8 cellular contexts compared by ENCODE assay signal in the genomic region with DNA sequence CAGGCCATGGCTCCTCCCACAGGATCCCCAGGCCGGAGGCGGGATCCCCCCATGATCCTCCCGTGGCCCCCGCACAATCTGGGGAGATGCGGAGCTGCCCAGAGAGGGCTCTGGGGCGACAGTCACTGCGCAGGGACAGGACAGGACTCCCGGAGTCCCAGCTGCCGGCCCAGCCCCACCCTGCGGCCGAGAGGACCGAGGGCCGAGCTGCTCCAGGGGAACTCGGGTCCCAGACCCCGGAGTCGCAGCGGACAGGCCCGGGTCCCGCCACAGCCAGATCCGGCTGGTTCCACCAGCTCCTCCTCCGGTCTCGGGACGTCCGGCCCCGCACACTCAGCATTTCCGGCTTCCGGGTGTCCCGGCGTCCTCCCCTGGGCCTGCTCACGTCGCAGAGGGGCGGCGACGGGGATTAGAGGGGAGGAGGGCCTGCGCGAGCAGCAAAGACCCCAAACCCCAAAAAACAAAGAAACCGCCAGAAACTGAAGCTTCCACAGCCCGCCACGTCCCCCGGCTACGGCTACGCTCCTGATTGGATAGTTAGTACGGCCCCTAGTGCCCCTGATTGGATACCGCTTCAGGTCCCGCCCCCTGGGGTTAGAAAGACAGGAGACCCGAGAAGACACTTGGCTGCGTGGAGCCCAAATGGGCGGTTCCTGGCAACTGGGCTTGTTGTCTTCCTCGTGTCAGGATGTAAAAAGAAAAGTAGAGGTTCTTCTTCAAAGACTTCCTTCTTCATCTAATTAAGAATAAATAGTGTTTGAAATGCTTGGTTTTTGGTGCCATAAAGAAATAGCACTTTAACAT. TPM values are rescaled to one million over a fixed set of nuclear protein-coding genes. Genes with fewer than 3 reads are reported as not detected.
DNase-seq lines count a peak whose midpoint lies in the region; ATAC-seq and TF ChIP-seq lines count a peak whose summit lies in the region.

No MANE protein-coding gene starts in this region.

- H3K4me3 ChIP-seq in HUES6 (ENCODE audit: low read depth, low read length) (peak overlapping the region; percentile 74), Panc1 (ENCODE audit: low read depth in 2 of 2, low read length in 2 of 2) (peak overlapping the region; percentile 58 to 67), esophagus squamous epithelium (peak overlapping the region; percentile 75 to 91 (median 83)), neutrophil (ENCODE audit: low read depth in 1 of 2, low read length in 1 of 2) (peak overlapping the region; percentile 67 to 81)

- peak overlapping the region; percentile 95 for H3K9ac ChIP-seq in HUES6 (ENCODE audit: low read length)

- BruUV-seq in Panc1 (replicated peaks; lab: Mats Ljungman, UMichigan), result TSS peak; percentile 85

- H3K27ac ChIP-seq in HUES6 (ENCODE audit: low read depth, low read length) (peak overlapping the region; percentile 98), Panc1 (ENCODE audit: low read length) (peak overlapping the region; percentile 92), esophagus squamous epithelium (peak overlapping the region; percentile 99 to 100 (median 100)), neutrophil (peak overlapping the region; percentile 97)

- H3K36me3 ChIP-seq in HUES6 (ENCODE audit: control insufficient read depth, insufficient read depth, low read length) (no peaks in the 10 kb centered on the region), Panc1 (ENCODE audit: control insufficient read depth, insufficient read depth, low read length) (no peaks in the 10 kb centered on the region), esophagus squamous epithelium (no peaks in the 10 kb centered on the region), neutrophil (no peaks in the 10 kb centered on the region)

- no peaks in the 10 kb centered on the region for H3K36me3 Mint-ChIP-seq in activated T-cell treated with anti-CD3 and anti-CD28 coated beads, Interleukin-2, amount 50 U/mL, for 4 hours (ENCODE audit: insufficient read depth)

- H3K4me3 Mint-ChIP-seq in activated T-cell treated with anti-CD3 and anti-CD28 coated beads, Interleukin-2, amount 50 U/mL, for 4 hours, result peak overlapping the region; percentile 85

- H3K9me3 ChIP-seq in HUES6 (ENCODE audit: control insufficient read depth, insufficient read depth, low read depth, low read length) (no peaks in the 10 kb centered on the region; the same call in 1 of the 2 replicates), Panc1 (ENCODE audit: control insufficient read depth, insufficient read depth, low read depth, low read length) (no peaks in the 10 kb centered on the region), esophagus squamous epithelium (no peaks in the 10 kb centered on the region), neutrophil (no peaks in the 10 kb centered on the region)

- DNase-seq in DMS 273 treated with DMSO at 0.1 percent for 48 hours (lab: John Stamatoyannopoulos, UW), result peak; percentile 35
- peak; percentile 42 for DNase-seq in Panc1 (ENCODE audit: low read depth, low spot score)
- DNase-seq in activated T-cell treated with anti-CD3 and anti-CD28 coated beads, Interleukin-2, amount 50 U/mL, for 4 hours, result peak; percentile 92
- peak; percentile 91 for DNase-seq in esophagus squamous epithelium (lab: John Stamatoyannopoulos, UW)
- DNase-seq in superior temporal gyrus (ENCODE audit: extremely low spot score), result peak; percentile 99

- peaks cover 24% of the 10 kb centered on the region for H3K4me1 Mint-ChIP-seq in activated T-cell treated with anti-CD3 and anti-CD28 coated beads, Interleukin-2, amount 50 U/mL, for 4 hours (ENCODE audit: low read depth)

- no peaks in the 10 kb centered on the region for H3K27me3 Mint-ChIP-seq in activated T-cell treated with anti-CD3 and anti-CD28 coated beads, Interleukin-2, amount 50 U/mL, for 4 hours (ENCODE audit: low read depth)

- CTCF ChIA-PET in Panc1 (lab: Charles Lee), result no interaction called here

- intact Hi-C loops in Panc1 (cut with micrococcal nuclease; ENCODE audit: unreplicated experiment) (no loop called here), esophagus squamous epithelium (cut with DNase I) (no loop called here)

- in situ Hi-C loops in Panc1 (cut with HindIII; ENCODE audit: low pct_unique_long_range_greater_than_20kb, low sequenced_read_pairs), result no loop called here

- WGBS in esophagus squamous epithelium, 2 donors, result 1 to 7% methylated on average over 5 to 16 of the region's 49 CpGs

- peaks cover 14% of the 10 kb centered on the region; the same call in 1 of the 2 replicates for H3K27me3 ChIP-seq in HUES6 (ENCODE audit: control insufficient read depth, insufficient read depth, low read length)
- no peaks in the 10 kb centered on the region for H3K27me3 ChIP-seq in Panc1 (ENCODE audit: control insufficient read depth, insufficient read depth, low read length)
- no peaks in the 10 kb centered on the region for H3K27me3 ChIP-seq in esophagus squamous epithelium
- H3K27me3 ChIP-seq in neutrophil, result no peaks in the 10 kb centered on the region

- POLR2A ChIA-PET in Panc1 (lab: Charles Lee), result interaction anchor here (0.6 kb wide), 1 partner anchor 241 kb away, joined by 3 read pairs; no protein-coding TSS in a partner anchor

- peak in 2 of 4 donors; percentile 92 to 94 for TF ChIP-seq POLR2A in esophagus squamous epithelium (IDR thresholded peaks at IDR 0.05)

- peaks cover 16% of the 10 kb centered on the region for H3K4me1 ChIP-seq in HUES6 (ENCODE audit: control insufficient read depth, insufficient read depth, low read length)
- H3K4me1 ChIP-seq in Panc1 (ENCODE audit: control insufficient read depth, insufficient read depth, low read length), result no peaks in the 10 kb centered on the region
- peaks cover 0 to 29% (median 3%) of the 10 kb centered on the region in 3 donors for H3K4me1 ChIP-seq in esophagus squamous epithelium
- peaks cover 19 to 21% of the 10 kb centered on the region in 2 experiments for H3K4me1 ChIP-seq in neutrophil (ENCODE audit: control insufficient read depth in 1 of 2, insufficient read depth in 1 of 2, low read depth in 1 of 2, low read length in 1 of 2)

- no peak for TF ChIP-seq CTCF in Panc1 (IDR thresholded peaks at IDR 0.05)
- no peak for TF ChIP-seq CTCF in esophagus squamous epithelium (IDR thresholded peaks at IDR 0.05)
- peak; percentile 14 for TF ChIP-seq CTCF in neutrophil (IDR thresholded peaks at IDR 0.05)

- H3K9me3 Mint-ChIP-seq in activated T-cell treated with anti-CD3 and anti-CD28 coated beads, Interleukin-2, amount 50 U/mL, for 4 hours, result no peaks in the 10 kb centered on the region

- ATAC-seq in GM21447 (IDR thresholded peaks at IDR 0.05; ENCODE audit: unreplicated experiment) (peak; percentile 97), Panc1 (peak; percentile 99)
- ATAC-seq in activated T-cell treated with anti-CD3 and anti-CD28 coated beads, Interleukin-2, amount 50 U/mL, for 4 hours, result peak; percentile 94 to 95

RNA-seq across cellular contexts. Expression of a gene that starts 21.3 kb away (rescaled TPM):
- not detected for total RNA-seq in Panc1 (2021; ENCODE audit: unreplicated experiment)
- polyA plus RNA-seq in Panc1 (2012; ENCODE audit: insufficient read length), result 0.05 TPM
- under 1 TPM in 1 of 3 donors, not detected in 2; 0.05 TPM for total RNA-seq in activated T-cell treated with anti-CD3 and anti-CD28 coated beads, Interleukin-2, amount 50 U/mL, for 4 hours
- total RNA-seq in esophagus squamous epithelium, result not detected

RNA-seq across cellular contexts. Expression of a gene that starts 49.3 kb away (rescaled TPM):
- not detected for total RNA-seq in Panc1 (2021; ENCODE audit: unreplicated experiment)
- not detected for polyA plus RNA-seq in Panc1 (2012; ENCODE audit: insufficient read length)
- not detected for total RNA-seq in activated T-cell treated with anti-CD3 and anti-CD28 coated beads, Interleukin-2, amount 50 U/mL, for 4 hours
- total RNA-seq in esophagus squamous epithelium, result not detected

Comparison
In these comparisons a context has a peak if more than half of its experiments do, and no peak if none do; other contexts are left out.
1. Peak in every context shown above with its lines: DNase-seq, ATAC-seq, H3K4me3 ChIP-seq and H3K27ac ChIP-seq.
2. DNase-seq: peak in every context shown above with its lines; median percentile 99 in superior temporal gyrus; 92 in activated T-cell treated with anti-CD3 and anti-CD28 coated beads, Interleukin-2, amount 50 U/mL, for 4 hours; 91 in esophagus squamous epithelium; 42 in Panc1; 35 in DMS 273 treated with DMSO at 0.1 percent for 48 hours.